1 cellular context compared by ENCODE assay signal in genomic region chr1:205172729-205173366, GRCh38.
TF ChIP-seq lines count a peak whose summit lies in the region.

No MANE protein-coding gene starts in this region.

TF ChIP-seq in K562, 482 proteins besides CTCF, POLR2A, EP300 and RAD21 (continued from another document and continues in another):
- TF ChIP-seq POLR3A (IDR thresholded peaks at IDR 0.05; ENCODE audit: borderline replicate concordance, extremely low read depth, insufficient read depth, insufficient read length) (no peak), ZNF766 (CRISPR knock-in tag; conservative IDR thresholded peaks at IDR 0.05) (no peak), STAG1 (CRISPR knock-in tag; IDR thresholded peaks at IDR 0.05; ENCODE audit: borderline replicate concordance) (no peak), JUN (IDR thresholded peaks at IDR 0.05; ENCODE audit: borderline replicate concordance, low read depth, low read length) (peak; percentile 66; the same call in 1 of the 2 replicates), JUN (CRISPR knock-in tag; IDR thresholded peaks at IDR 0.05; ENCODE audit: borderline replicate concordance) (no peak), ATF2 (CRISPR knock-in tag; IDR thresholded peaks at IDR 0.05) (no peak), RUNX1 (IDR thresholded peaks at IDR 0.05; ENCODE audit: low read depth) (no peak), ZNF589 (CRISPR knock-in tag; IDR thresholded peaks at IDR 0.05; ENCODE audit: low read depth) (peak; percentile 43; the same call in 1 of the 2 replicates), CBX1 (IDR thresholded peaks at IDR 0.05; ENCODE audit: low read depth) (no peak), PKNOX1 (IDR thresholded peaks at IDR 0.05) (peak; percentile 53; the same call in 1 of the 2 replicates), REST (CRISPR knock-in tag; IDR thresholded peaks at IDR 0.05; ENCODE audit: low read depth) (no peak), ZNF165 (CRISPR knock-in tag; IDR thresholded peaks at IDR 0.05; ENCODE audit: borderline replicate concordance) (no peak), DMBX1 (CRISPR knock-in tag; IDR thresholded peaks at IDR 0.05; ENCODE audit: borderline replicate concordance) (peak; percentile 6; the same call in 1 of the 2 replicates), VEZF1 (CRISPR knock-in tag; IDR thresholded peaks at IDR 0.05) (peak; percentile 31; the same call in 1 of the 2 replicates), ZFP36 (IDR thresholded peaks at IDR 0.05; ENCODE audit: low read depth, low read length, partially characterized antibody) (no peak), NR2C1 (IDR thresholded peaks at IDR 0.05) (no peak), NR2C1 (tag; IDR thresholded peaks at IDR 0.05) (peak; percentile 35; the same call in 1 of the 2 replicates), NCOR1 (IDR thresholded peaks at IDR 0.05) (no peak), SNRNP70 (optimal IDR thresholded peaks at IDR 0.05; ENCODE audit: low read depth, low read length) (no peak), RBM15 (IDR thresholded peaks at IDR 0.05; ENCODE audit: insufficient read depth, low read length) (no peak), ATF7 (IDR thresholded peaks at IDR 0.05) (peak; percentile 10; the same call in 1 of the 2 replicates), ZBTB5 (IDR thresholded peaks at IDR 0.05) (no peak), E2F8 (IDR thresholded peaks at IDR 0.05; ENCODE audit: low read depth, partially characterized antibody) (no peak), SNAPC5 (CRISPR knock-in tag; IDR thresholded peaks at IDR 0.05) (no peak), HOXB6 (CRISPR knock-in tag; IDR thresholded peaks at IDR 0.05; ENCODE audit: borderline replicate concordance) (no peak), NCOA6 (IDR thresholded peaks at IDR 0.05) (no peak), ZNF282 (CRISPR knock-in tag; IDR thresholded peaks at IDR 0.05) (no peak), ZNF224 (CRISPR knock-in tag; IDR thresholded peaks at IDR 0.05) (no peak), AFF1 (IDR thresholded peaks at IDR 0.05; ENCODE audit: low read depth in 1 of 2, partially characterized antibody in 2 of 2) (no peak), KAT8 (IDR thresholded peaks at IDR 0.05; ENCODE audit: low read depth) (no peak), SP2 (IDR thresholded peaks at IDR 0.05; ENCODE audit: extremely low read depth, low read depth, low read length, poor library complexity, severe bottlenecking) (no peak), CC2D1A (IDR thresholded peaks at IDR 0.05) (no peak), LARP7 (IDR thresholded peaks at IDR 0.05) (no peak), ESRRB (CRISPR knock-in tag; IDR thresholded peaks at IDR 0.05; ENCODE audit: borderline replicate concordance) (no peak), ARHGAP35 (IDR thresholded peaks at IDR 0.05; ENCODE audit: partially characterized antibody) (no peak), KDM5B (IDR thresholded peaks at IDR 0.05; ENCODE audit: insufficient replicate concordance, low read depth, low read length) (no peak), SRF (CRISPR knock-in tag; IDR thresholded peaks at IDR 0.05) (no peak), CBX8 (IDR thresholded peaks at IDR 0.05; ENCODE audit: borderline replicate concordance, extremely low read depth, low read depth, low read length, poor library complexity, severe bottlenecking) (no peak), LEF1 (IDR thresholded peaks at IDR 0.05) (no peak; the same call in none of the 2 replicates), ZNF134 (CRISPR knock-in tag; conservative IDR thresholded peaks at IDR 0.05) (no peak), ZNF395 (CRISPR knock-in tag; IDR thresholded peaks at IDR 0.05) (no peak; the same call in 1 of the 2 replicates), FUS (optimal IDR thresholded peaks at IDR 0.05; ENCODE audit: low read depth, low read length) (no peak), ZNF436 (CRISPR knock-in tag; IDR thresholded peaks at IDR 0.05) (no peak), MAFK (IDR thresholded peaks at IDR 0.05; ENCODE audit: low read length) (peak; percentile 72), RBM39 (optimal IDR thresholded peaks at IDR 0.05; ENCODE audit: low read depth, low read length) (no peak), NR4A1 (CRISPR knock-in tag; IDR thresholded peaks at IDR 0.05) (no peak), NR4A1 (tag; IDR thresholded peaks at IDR 0.05) (no peak; the same call in 1 of the 2 replicates), ZNF324 (CRISPR knock-in tag; IDR thresholded peaks at IDR 0.05) (no peak), ZNF316 (IDR thresholded peaks at IDR 0.05) (peak; percentile 89), CHD4 (IDR thresholded peaks at IDR 0.05; ENCODE audit: insufficient read depth, insufficient replicate concordance, low read depth, low read length, poor library complexity, severe bottlenecking) (no peak)
